In the genomic region with DNA sequence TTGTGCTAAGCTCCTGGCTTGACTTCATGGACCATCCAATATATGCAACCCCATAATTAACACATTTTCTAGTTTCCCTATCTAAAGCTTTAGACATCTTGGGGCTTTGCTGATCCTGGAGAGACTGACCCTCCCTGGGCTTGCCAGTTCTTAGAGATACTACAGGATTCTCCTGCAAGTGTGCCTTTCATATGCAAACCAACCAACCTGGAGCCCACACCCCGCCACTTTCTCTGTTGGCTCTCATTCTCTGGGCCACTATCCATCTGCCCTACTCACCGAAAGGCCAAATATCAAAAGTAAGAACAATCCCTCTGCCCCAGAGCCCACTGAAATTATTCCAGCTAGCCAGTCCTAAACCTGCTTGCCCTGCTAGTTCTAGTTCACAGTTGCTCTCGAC, we compare ENCODE assay signal across 27 cellular contexts. TPM values are rescaled to one million over a fixed set of nuclear protein-coding genes. Genes with fewer than 3 reads are reported as not detected.
"Had no signal": no experiment of that assay in that cellular context is flagged by ENCODE, and none has a peak within 500 bp of the region (broad histone marks: within the 10 kb centered on the region; RNA-seq: fewer than 3 reads in every experiment).

No MANE protein-coding gene starts in this region.

- H3K36me3 ChIP-seq: Peyer's patch, SJSA1 had no signal

- H3K36me3 Mint-ChIP-seq: activated naive CD4-positive, alpha-beta T cell treated with anti-CD3 and anti-CD28 coated beads, Interleukin-2, amount 50 U/mL, for 72 hours; brain had no signal

- H3K4me1 ChIP-seq: SJSA1 had no signal

- H3K4me3 Mint-ChIP-seq: activated CD8-positive, alpha-beta memory T cell treated with anti-CD3 and anti-CD28 coated beads, Interleukin-2, amount 10 ng/mL, durations not matched to agents 7 days and 5 days; activated naive CD8-positive, alpha-beta T cell treated with anti-CD3 and anti-CD28 coated beads, Interleukin-2, amount 50 U/mL, for 24 hours; activated T-cell treated with anti-CD3 and anti-CD28 coated beads, Interleukin-2, amount 50 U/mL, for 24 hours; activated T-helper 1 cell treated with anti-CD3 and anti-CD28 coated beads, Interleukin-12 subunit alpha, Interleukin-12 subunit beta, Interleukin-2, Interleukin-4 antibody, amounts not matched to agents 30 ng/mL and 10 ng/mL and 1 ng/mL, durations not matched to agents 14 hours and 24 hours and 36 hours; brain; T-helper 1 cell treated with Interleukin-12 subunit alpha and Interleukin-12 subunit beta and Interleukin-4 antibody, amounts not matched to agents 30 μg/mL and 1 μg/mL, for 36 hours had no signal

- DNase-seq: activated CD4-positive, alpha-beta T cell treated with anti-CD3 and anti-CD28 coated beads for 48 hours; activated CD4-positive, alpha-beta T cell treated with anti-CD3 and anti-CD28 coated beads, Interleukin-2, amount 50 U/mL, for 48 hours; activated CD4-positive, CD25-positive, alpha-beta regulatory T cell treated with anti-CD3 and anti-CD28 coated beads, Interleukin-2, amount 50 U/mL, for 72 hours; activated CD8-positive, alpha-beta memory T cell treated with anti-CD3 and anti-CD28 coated beads, Interleukin-2, amount 10 ng/mL, durations not matched to agents 7 days and 5 days; activated effector memory CD4-positive, alpha-beta T cell treated with anti-CD3 and anti-CD28 coated beads, Interleukin-2, amount 50 U/mL, for 16 hours; activated naive CD4-positive, alpha-beta T cell treated with Interleukin-2 at 50 U/mL for 16 hours; activated naive CD8-positive, alpha-beta T cell treated with anti-CD3 and anti-CD28 coated beads, Interleukin-2, amount 50 U/mL, for 24 hours; activated T-cell treated with anti-CD3 and anti-CD28 coated beads, Interleukin-2, amount 50 U/mL, for 24 hours; amniotic stem cell; MM.1S; NCI-H1105; NCI-H1436; NCI-H1694 treated with DMSO at 0.1 percent for 48 hours; NCI-H2029 treated with DMSO at 0.1 percent for 48 hours; NCI-H345; NCI-H510A; NCI-H526 treated with DMSO at 0.1 percent for 48 hours; NK-92 treated with Interleukin-12 subunit alpha and Interleukin-12 subunit beta, amount 100 ng/mL, for 24 hours; Peyer's patch; Right ventricle myocardium superior had no signal

- H3K27ac Mint-ChIP-seq: activated CD8-positive, alpha-beta memory T cell treated with anti-CD3 and anti-CD28 coated beads, Interleukin-2, amount 10 ng/mL, durations not matched to agents 7 days and 5 days; activated naive CD8-positive, alpha-beta T cell treated with anti-CD3 and anti-CD28 coated beads, Interleukin-2, amount 50 U/mL, for 24 hours; activated T-cell treated with anti-CD3 and anti-CD28 coated beads, Interleukin-2, amount 50 U/mL, for 24 hours; activated T-helper 1 cell treated with anti-CD3 and anti-CD28 coated beads, Interleukin-12 subunit alpha, Interleukin-12 subunit beta, Interleukin-2, Interleukin-4 antibody, amounts not matched to agents 30 ng/mL and 10 ng/mL and 1 ng/mL, durations not matched to agents 14 hours and 24 hours and 36 hours; brain; T-helper 1 cell treated with Interleukin-12 subunit alpha and Interleukin-12 subunit beta and Interleukin-4 antibody, amounts not matched to agents 30 μg/mL and 1 μg/mL, for 36 hours had no signal

- H3K9me3 Mint-ChIP-seq: activated naive CD4-positive, alpha-beta T cell treated with anti-CD3 and anti-CD28 coated beads, Interleukin-2, amount 50 U/mL, for 72 hours; activated naive CD8-positive, alpha-beta T cell treated with anti-CD3 and anti-CD28 coated beads, Interleukin-2, amount 50 U/mL, for 24 hours; activated T-cell treated with anti-CD3 and anti-CD28 coated beads, Interleukin-2, amount 50 U/mL, for 24 hours; activated T-helper 1 cell treated with anti-CD3 and anti-CD28 coated beads, Interleukin-12 subunit alpha, Interleukin-12 subunit beta, Interleukin-2, Interleukin-4 antibody, amounts not matched to agents 30 ng/mL and 10 ng/mL and 1 ng/mL, durations not matched to agents 14 hours and 24 hours and 36 hours; brain; T-helper 1 cell treated with Interleukin-12 subunit alpha and Interleukin-12 subunit beta and Interleukin-4 antibody, amounts not matched to agents 30 μg/mL and 1 μg/mL, for 36 hours had no signal

- FAIRE-seq: astrocyte had no signal

- H3K27me3 Mint-ChIP-seq: activated CD8-positive, alpha-beta memory T cell treated with anti-CD3 and anti-CD28 coated beads, Interleukin-2, amount 10 ng/mL, durations not matched to agents 7 days and 5 days; activated T-cell treated with anti-CD3 and anti-CD28 coated beads, Interleukin-2, amount 50 U/mL, for 24 hours; brain had no signal

- H3K27ac ChIP-seq: Peyer's patch, RWPE1, SJSA1 had no signal

- H3K9me3 ChIP-seq: Peyer's patch, SJSA1 had no signal

- H3K27me3 ChIP-seq: Peyer's patch had no signal

- H3K4me3 ChIP-seq: Peyer's patch, SJSA1 had no signal

- ATAC-seq: activated CD8-positive, alpha-beta memory T cell treated with anti-CD3 and anti-CD28 coated beads, Interleukin-2, amount 10 ng/mL, durations not matched to agents 7 days and 5 days; activated naive CD4-positive, alpha-beta T cell treated with anti-CD3 and anti-CD28 coated beads, Interleukin-2, amount 50 U/mL, for 72 hours; activated naive CD8-positive, alpha-beta T cell treated with anti-CD3 and anti-CD28 coated beads, Interleukin-2, amount 50 U/mL, for 24 hours had no signal

RNA-seq across cellular contexts. Expression of a gene that starts 2.2 kb away (rescaled TPM):
- total RNA-seq: Peyer's patch, SJSA1 had no signal
